Comparison of ENCODE assay signal across 8 cellular contexts in the genomic region with DNA sequence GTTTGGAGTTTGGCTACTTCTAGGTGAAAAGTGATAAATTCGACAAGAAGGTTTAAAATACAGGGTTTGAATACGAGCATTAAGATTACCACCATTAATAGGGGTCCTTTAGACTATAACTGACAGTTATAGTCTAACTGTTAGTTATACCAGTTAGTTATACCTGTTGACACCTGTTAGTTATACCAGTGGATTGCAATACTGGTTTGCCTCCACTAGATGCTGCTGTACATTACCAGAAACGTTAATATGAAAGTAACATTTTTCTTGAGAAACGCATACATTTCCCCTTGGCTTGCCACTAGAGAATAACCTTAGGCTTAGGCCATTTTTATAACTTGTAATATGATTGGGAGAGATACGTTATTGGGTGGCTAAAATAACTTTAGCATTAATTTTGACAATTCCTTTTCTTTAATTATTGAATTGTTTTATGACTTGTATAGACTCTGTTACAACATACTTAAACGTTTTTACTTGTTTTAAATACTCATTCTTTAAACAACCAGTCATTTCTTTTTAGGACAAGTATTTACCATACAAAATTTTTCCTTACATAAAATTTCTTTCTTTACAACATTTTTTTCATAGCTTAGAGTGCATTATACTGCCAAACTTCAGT.
DNase-seq lines count a peak whose midpoint lies in the region; ATAC-seq and TF ChIP-seq lines count a peak whose summit lies in the region.

No MANE protein-coding gene starts in this region.

- no peaks in the 10 kb centered on the region for H3K27me3 Mint-ChIP-seq in Caco-2 (ENCODE audit: insufficient read depth, unreplicated experiment)
- no peaks in the 10 kb centered on the region for H3K27me3 Mint-ChIP-seq in activated CD8-positive, alpha-beta memory T cell treated with anti-CD3 and anti-CD28 coated beads, Interleukin-2, amount 10 ng/mL, durations not matched to agents 7 days and 5 days

- intact Hi-C loops in Caco-2 (cut with micrococcal nuclease; ENCODE audit: unreplicated experiment): loop anchor here (1.0 to 10.0 kb wide), 4 partner anchors 168 to 912 kb away; a partner anchor contains a TSS

- no peaks in the 10 kb centered on the region for H3K36me3 ChIP-seq in Caco-2 (ENCODE audit: control insufficient read depth, insufficient read depth, low read length)
- H3K36me3 ChIP-seq in suprapubic skin: no peaks in the 10 kb centered on the region

- peak in 1 of 2 experiments; percentile 21 for DNase-seq in Caco-2
- peak; percentile 18 for DNase-seq in SKM-1 (lab: John Stamatoyannopoulos, UW; ENCODE audit: unreplicated experiment)
- peak; percentile 41 for DNase-seq in kidney tubule cell (ENCODE audit: low spot score)
- DNase-seq in amniotic stem cell (lab: John Stamatoyannopoulos, UW): no peak
- DNase-seq in suprapubic skin (ENCODE audit: low spot score in 2 of 2): no peak
- DNase-seq in activated CD8-positive, alpha-beta memory T cell treated with anti-CD3 and anti-CD28 coated beads, Interleukin-2, amount 10 ng/mL, durations not matched to agents 7 days and 5 days: no peak

- H3K4me3 ChIP-seq in Caco-2 (ENCODE audit: low read depth, low read length) (no peak overlapping the region), suprapubic skin (no peak overlapping the region)

- no peak for TF ChIP-seq EP300 in suprapubic skin (IDR thresholded peaks at IDR 0.05)

- no peaks in the 10 kb centered on the region for H3K4me1 Mint-ChIP-seq in Caco-2 (ENCODE audit: low read depth, unreplicated experiment)
- no peaks in the 10 kb centered on the region for H3K4me1 Mint-ChIP-seq in activated CD8-positive, alpha-beta memory T cell treated with anti-CD3 and anti-CD28 coated beads, Interleukin-2, amount 10 ng/mL, durations not matched to agents 7 days and 5 days

- no peaks in the 10 kb centered on the region for H3K36me3 Mint-ChIP-seq in Caco-2 (ENCODE audit: insufficient read depth, unreplicated experiment)
- no peaks in the 10 kb centered on the region for H3K36me3 Mint-ChIP-seq in activated CD8-positive, alpha-beta memory T cell treated with anti-CD3 and anti-CD28 coated beads, Interleukin-2, amount 10 ng/mL, durations not matched to agents 7 days and 5 days

- TF ChIP-seq POLR2A in suprapubic skin (IDR thresholded peaks at IDR 0.05): no peak

- no TSS peak for BruUV-seq in Caco-2 (replicated peaks; lab: Mats Ljungman, UMichigan)

- H3K4me1 ChIP-seq in Caco-2 (no peaks in the 10 kb centered on the region), suprapubic skin (no peaks in the 10 kb centered on the region)

- no peak overlapping the region for H3K27ac Mint-ChIP-seq in Caco-2 (ENCODE audit: unreplicated experiment)
- no peak overlapping the region for H3K27ac Mint-ChIP-seq in activated CD8-positive, alpha-beta memory T cell treated with anti-CD3 and anti-CD28 coated beads, Interleukin-2, amount 10 ng/mL, durations not matched to agents 7 days and 5 days

- CTCF ChIA-PET in Caco-2 (lab: Charles Lee): no interaction called here
- CTCF ChIA-PET in activated CD8-positive, alpha-beta memory T cell treated with anti-CD3 and anti-CD28 coated beads, Interleukin-2, amount 10 ng/mL, durations not matched to agents 7 days and 5 days (lab: Charles Lee): no interaction called here

- H3K27me3 ChIP-seq in Caco-2 (replicated peaks; ENCODE audit: control insufficient read depth, insufficient read depth, low read length) (no peaks in the 10 kb centered on the region), suprapubic skin (no peaks in the 10 kb centered on the region)

- no peak overlapping the region for H3K27ac ChIP-seq in suprapubic skin

- peaks cover 9% of the 10 kb centered on the region for H3K9me3 Mint-ChIP-seq in Caco-2 (ENCODE audit: unreplicated experiment)
- peaks cover 14% of the 10 kb centered on the region for H3K9me3 Mint-ChIP-seq in activated CD8-positive, alpha-beta memory T cell treated with anti-CD3 and anti-CD28 coated beads, Interleukin-2, amount 10 ng/mL, durations not matched to agents 7 days and 5 days (ENCODE audit: low read depth)

- peak; percentile 89 for ATAC-seq in GM19351 (IDR thresholded peaks at IDR 0.05; ENCODE audit: unreplicated experiment)
- peak; percentile 82 for ATAC-seq in HG03457 (IDR thresholded peaks at IDR 0.05; ENCODE audit: unreplicated experiment)
- ATAC-seq in activated CD8-positive, alpha-beta memory T cell treated with anti-CD3 and anti-CD28 coated beads, Interleukin-2, amount 10 ng/mL, durations not matched to agents 7 days and 5 days: no peak

- WGBS in suprapubic skin: 61% methylated on average over 6 of the region's 6 CpGs

- TF ChIP-seq CTCF in Caco-2 (IDR thresholded peaks at IDR 0.05; ENCODE audit: insufficient read depth in 1 of 2, low read depth in 1 of 2, low read length in 1 of 2, severe bottlenecking in 1 of 2, unreplicated experiment in 1 of 2): peak; percentile 60 to 68
- TF ChIP-seq CTCF in suprapubic skin (IDR thresholded peaks at IDR 0.05): peak in 1 of 2 donors; percentile 34

- POLR2A ChIA-PET in Caco-2 (lab: Charles Lee): no interaction called here

- H3K9me3 ChIP-seq in Caco-2: no peaks in the 10 kb centered on the region; the same call in 1 of the 2 replicates
- peaks cover 22% of the 10 kb centered on the region for H3K9me3 ChIP-seq in suprapubic skin

- no peak overlapping the region for H3K4me3 Mint-ChIP-seq in Caco-2 (ENCODE audit: unreplicated experiment)
- no peak overlapping the region for H3K4me3 Mint-ChIP-seq in activated CD8-positive, alpha-beta memory T cell treated with anti-CD3 and anti-CD28 coated beads, Interleukin-2, amount 10 ng/mL, durations not matched to agents 7 days and 5 days

Comparison
In these comparisons a context has a peak if more than half of its experiments do, and no peak if none do; other contexts are left out.
1. DNase-seq: peak in SKM-1 (single experiment) and kidney tubule cell (single experiment); none in amniotic stem cell (single experiment), suprapubic skin (0 of 2) and activated CD8-positive, alpha-beta memory T cell treated with anti-CD3 and anti-CD28 coated beads, Interleukin-2, amount 10 ng/mL, durations not matched to agents 7 days and 5 days (single experiment).